In genomic region chr18:9694952-9695495, GRCh38 we compare ENCODE assay signal across 12 cellular contexts.
"Had no signal": no experiment of that assay in that cellular context is flagged by ENCODE, and none has a peak within 500 bp of the region (broad histone marks: within the 10 kb centered on the region; RNA-seq: fewer than 3 reads in every experiment).

No MANE protein-coding gene starts in this region.

- H3K27ac ChIP-seq: breast epithelium, dorsolateral prefrontal cortex, testis had no signal

- H3K36me3 ChIP-seq: breast epithelium, ovary had no signal

- H3K9me3 ChIP-seq: breast epithelium, ovary, testis had no signal

- H3K4me3 ChIP-seq: breast epithelium, dorsolateral prefrontal cortex, lung, ovary, testis had no signal

- DNase-seq: activated CD4-positive, alpha-beta memory T cell treated with anti-CD3 and anti-CD28 coated beads for 36 hours; activated CD8-positive, alpha-beta memory T cell treated with anti-CD3 and anti-CD28 coated beads, Interleukin-2, amount 50 U/mL, for 4 hours; aorta; dorsolateral prefrontal cortex; hippocampal formation; left cardiac atrium; ovary; stimulated activated CD4-positive, alpha-beta T cell treated with anti-CD3 and anti-CD28 coated beads, Interleukin-4, amount 100 ng/mL, for 1 hour; stimulated activated CD8-positive, alpha-beta memory T cell treated with anti-CD3 and anti-CD28 coated beads, Interleukin-4, amount 100 ng/mL, for 48 hours; testis had no signal

- H3K4me1 ChIP-seq: breast epithelium had no signal

- H3K27me3 ChIP-seq: breast epithelium, dorsolateral prefrontal cortex, ovary, testis had no signal
